In genomic region chr21:23401278-23401677, GRCh38 we compare ENCODE assay signal across 11 cellular contexts.
DNase-seq lines count a peak whose midpoint lies in the region; ATAC-seq and TF ChIP-seq lines count a peak whose summit lies in the region.
"Had no signal": no experiment of that assay in that cellular context is flagged by ENCODE, and none has a peak within 500 bp of the region (broad histone marks: within the 10 kb centered on the region; RNA-seq: fewer than 3 reads in every experiment).

No MANE protein-coding gene starts in this region.

- TF ChIP-seq POLR2A in right lobe of liver (IDR thresholded peaks at IDR 0.05): no peak

- no peaks in the 10 kb centered on the region for H3K4me1 ChIP-seq in right lobe of liver
- H3K4me1 ChIP-seq: left lung had no signal

- H3K4me1 Mint-ChIP-seq in HFFc6 (ENCODE audit: low read depth): no peaks in the 10 kb centered on the region
- no peaks in the 10 kb centered on the region for H3K4me1 Mint-ChIP-seq in stimulated activated memory B cell treated with anti-CD40 and anti-IgM and Interleukin-4, amounts not matched to agents 10 μg/mL and 1 μg/mL and 100 μg/mL, for 72 hours

- no peak for TF ChIP-seq CTCF in right lobe of liver (IDR thresholded peaks at IDR 0.05)
- TF ChIP-seq CTCF in HFFc6 (IDR thresholded peaks at IDR 0.05): no peak

- H3K4me3 ChIP-seq in right lobe of liver: no peak overlapping the region
- H3K4me3 ChIP-seq: left lung had no signal

- peak; percentile 16 to 43 for DNase-seq in AML-193 (lab: John Stamatoyannopoulos, UW)
- peak; percentile 4 for DNase-seq in NCI-H2171 (lab: John Stamatoyannopoulos, UW)
- DNase-seq in cerebellar cortex (ENCODE audit: low spot score): peak; percentile 3
- no peak for DNase-seq in right lobe of liver
- no peak for DNase-seq in HFFc6
- no peak for DNase-seq in COLO829 (ENCODE audit: low spot score)
- DNase-seq: activated effector memory CD4-positive, alpha-beta T cell treated with Interleukin-2 at 50 U/mL for 16 hours; effector memory CD4-positive, alpha-beta T cell had no signal

- WGBS in right lobe of liver (ENCODE audit: insufficient coverage, low coverage, low lambda C conversion rate, missing lambda C conversion rate): 82% methylated on average over 2 of the region's 2 CpGs

- no peak overlapping the region for H3K4me3 Mint-ChIP-seq in HFFc6
- H3K4me3 Mint-ChIP-seq in stimulated activated memory B cell treated with anti-CD40 and anti-IgM and Interleukin-4, amounts not matched to agents 10 μg/mL and 1 μg/mL and 100 μg/mL, for 72 hours: no peak overlapping the region

- no peaks in the 10 kb centered on the region for H3K27me3 Mint-ChIP-seq in HFFc6 (ENCODE audit: insufficient read depth)
- H3K27me3 Mint-ChIP-seq in stimulated activated memory B cell treated with anti-CD40 and anti-IgM and Interleukin-4, amounts not matched to agents 10 μg/mL and 1 μg/mL and 100 μg/mL, for 72 hours: no peaks in the 10 kb centered on the region

- no peaks in the 10 kb centered on the region for H3K36me3 ChIP-seq in right lobe of liver
- H3K36me3 ChIP-seq: left lung had no signal

- no peak overlapping the region for H3K27ac ChIP-seq in right lobe of liver
- H3K27ac ChIP-seq: left lung had no signal

- intact Hi-C loops in right lobe of liver (cut with DNase I): no loop called here

- H3K9me3 ChIP-seq in right lobe of liver: no peaks in the 10 kb centered on the region
- H3K9me3 ChIP-seq: left lung had no signal

- no peak overlapping the region for H3K27ac Mint-ChIP-seq in HFFc6
- no peak overlapping the region for H3K27ac Mint-ChIP-seq in stimulated activated memory B cell treated with anti-CD40 and anti-IgM and Interleukin-4, amounts not matched to agents 10 μg/mL and 1 μg/mL and 100 μg/mL, for 72 hours

- peaks cover 25% of the 10 kb centered on the region for H3K9me3 Mint-ChIP-seq in HFFc6
- no peaks in the 10 kb centered on the region for H3K9me3 Mint-ChIP-seq in stimulated activated memory B cell treated with anti-CD40 and anti-IgM and Interleukin-4, amounts not matched to agents 10 μg/mL and 1 μg/mL and 100 μg/mL, for 72 hours

- H3K27me3 ChIP-seq in right lobe of liver: no peaks in the 10 kb centered on the region
- H3K27me3 ChIP-seq: left lung had no signal

- ATAC-seq in GM21619 (IDR thresholded peaks at IDR 0.05; ENCODE audit: unreplicated experiment) (peak; percentile 56), right lobe of liver (no peak)
- no peak for ATAC-seq in stimulated activated memory B cell treated with anti-CD40 and anti-IgM and Interleukin-4, amounts not matched to agents 10 μg/mL and 1 μg/mL and 100 μg/mL, for 72 hours
- ATAC-seq: left lung had no signal

- H3K36me3 Mint-ChIP-seq in HFFc6 (ENCODE audit: low read depth): no peaks in the 10 kb centered on the region
- no peaks in the 10 kb centered on the region for H3K36me3 Mint-ChIP-seq in stimulated activated memory B cell treated with anti-CD40 and anti-IgM and Interleukin-4, amounts not matched to agents 10 μg/mL and 1 μg/mL and 100 μg/mL, for 72 hours

Comparison
In these comparisons a context has a peak if more than half of its experiments do, and no peak if none do; other contexts are left out.
1. DNase-seq: peak in AML-193 (2 of 2), NCI-H2171 (single experiment) and cerebellar cortex (single experiment); none in right lobe of liver (0 of 3), HFFc6 (single experiment) and COLO829 (single experiment).